Comparison of ENCODE assay signal across 26 cellular contexts in the genomic region with DNA sequence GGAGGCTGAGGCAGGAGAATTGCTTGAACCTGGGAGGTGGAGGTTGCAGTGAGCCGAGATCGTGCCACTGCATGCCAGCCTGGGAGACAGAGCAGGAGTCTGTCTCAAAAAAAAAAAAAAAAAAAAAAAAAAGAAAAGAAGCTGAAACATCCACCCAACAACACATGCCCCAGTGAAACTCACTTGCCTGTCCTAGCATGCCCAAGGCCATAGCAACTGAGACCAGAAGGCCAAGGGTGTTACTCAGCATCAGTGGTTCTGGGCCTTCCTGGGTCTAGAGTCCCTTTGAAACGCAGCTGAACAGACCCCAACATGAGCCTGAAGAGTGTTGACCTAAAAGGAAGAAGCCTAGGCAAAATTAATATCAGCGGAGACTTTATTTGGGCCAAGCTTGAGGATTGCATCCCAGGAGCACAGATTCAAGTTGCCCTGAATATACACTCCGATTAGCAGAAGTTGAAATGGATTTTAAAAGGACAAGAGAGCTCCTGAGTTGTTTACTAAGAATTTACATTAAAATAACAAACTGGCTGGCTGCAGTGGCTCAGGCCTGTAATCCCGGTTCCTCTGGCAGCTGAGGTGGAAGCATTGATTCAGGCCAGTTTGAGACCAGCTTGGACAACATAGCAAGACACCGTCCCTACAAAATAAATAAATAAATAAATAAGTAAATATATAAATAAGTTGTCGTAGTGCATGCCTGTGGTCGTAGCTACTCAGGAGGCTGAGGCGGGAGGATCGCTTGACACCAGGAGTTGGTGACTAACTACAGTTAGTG. TPM values are rescaled to one million over a fixed set of nuclear protein-coding genes. Genes with fewer than 3 reads are reported as not detected.
DNase-seq lines count a peak whose midpoint lies in the region; FAIRE-seq and TF ChIP-seq lines count a peak whose summit lies in the region.
"Had no signal": no experiment of that assay in that cellular context is flagged by ENCODE, and none has a peak within 500 bp of the region (broad histone marks: within the 10 kb centered on the region; RNA-seq: fewer than 3 reads in every experiment).

No MANE protein-coding gene starts in this region.

- TF ChIP-seq CTCF in Caco-2 (IDR thresholded peaks at IDR 0.05; ENCODE audit: insufficient read depth in 1 of 2, low read depth in 1 of 2, low read length in 1 of 2, severe bottlenecking in 1 of 2, unreplicated experiment in 1 of 2) (no peak), bronchial epithelial cell (IDR thresholded peaks at IDR 0.05; ENCODE audit: insufficient read depth, low read length, severe bottlenecking) (no peak), keratinocyte (optimal IDR thresholded peaks at IDR 0.05 in 1 of 3, IDR thresholded peaks at IDR 0.05 in 1 of 3, conservative IDR thresholded peaks at IDR 0.05 in 1 of 3; ENCODE audit: extremely low read depth in 1 of 3, insufficient read depth in 2 of 3, low read length in 3 of 3) (no peak)

- peak overlapping the region; percentile 95 for H3K27ac ChIP-seq in keratinocyte (ENCODE audit: control insufficient read depth, insufficient read depth, low read length)
- H3K27ac ChIP-seq: heart right ventricle, HL-60, neutrophil, tibial artery had no signal

- no peak for FAIRE-seq in bronchial epithelial cell (lab: Jason Lieb, UNC)
- peak; percentile 98 for FAIRE-seq in keratinocyte (lab: Jason Lieb, UNC)

- intact Hi-C loops in Caco-2 (cut with micrococcal nuclease; ENCODE audit: unreplicated experiment): no loop called here

- H3K4me1 ChIP-seq in Caco-2 (peaks cover 9% of the 10 kb centered on the region), NT2/D1 (ENCODE audit: insufficient read depth, insufficient read length) (peaks cover 28% of the 10 kb centered on the region), keratinocyte (ENCODE audit: control insufficient read depth, extremely low read depth, insufficient read depth, low read length) (peaks cover 52% of the 10 kb centered on the region)

- no peaks in the 10 kb centered on the region for H3K9me3 Mint-ChIP-seq in Caco-2 (ENCODE audit: unreplicated experiment)
- H3K9me3 Mint-ChIP-seq: activated CD4-positive, alpha-beta memory T cell treated with anti-CD3 and anti-CD28 coated beads for 36 hours; activated naive CD8-positive, alpha-beta T cell treated with anti-CD3 and anti-CD28 coated beads, Interleukin-2, amount 50 U/mL, for 24 hours; CD8-positive, alpha-beta memory T cell had no signal

- H3K9ac ChIP-seq in NT2/D1 (ENCODE audit: insufficient read length, low read depth) (peak overlapping the region; percentile 33), keratinocyte (ENCODE audit: control insufficient read depth, extremely low read depth, insufficient read depth, low read length) (peak overlapping the region; percentile 72)

- peaks cover 10% of the 10 kb centered on the region for H3K79me2 ChIP-seq in keratinocyte (ENCODE audit: control insufficient read depth, insufficient read depth, low read length)

- CTCF ChIA-PET in Caco-2 (lab: Charles Lee): interaction anchor here (0.6 kb wide), 2 partner anchors 30 to 53 kb away, joined by 3 read pairs; no protein-coding TSS in a partner anchor

- peaks cover 11% of the 10 kb centered on the region for H3K4me1 Mint-ChIP-seq in Caco-2 (ENCODE audit: low read depth, unreplicated experiment)

- peaks cover 28% of the 10 kb centered on the region for H3K36me3 Mint-ChIP-seq in Caco-2 (ENCODE audit: insufficient read depth, unreplicated experiment)

- peak overlapping the region; percentile 69 for H3K4me2 ChIP-seq in keratinocyte (ENCODE audit: control insufficient read depth, extremely low read depth, insufficient read depth, low read depth, low read length)

- no peaks in the 10 kb centered on the region for H3K27me3 ChIP-seq in Caco-2 (replicated peaks; ENCODE audit: control insufficient read depth, insufficient read depth, low read length)
- H3K27me3 ChIP-seq in NT2/D1 (ENCODE audit: insufficient read depth, insufficient read length): no peaks in the 10 kb centered on the region
- H3K27me3 ChIP-seq in bronchial epithelial cell (ENCODE audit: control insufficient read depth, insufficient read depth, low read length): no peaks in the 10 kb centered on the region
- H3K27me3 ChIP-seq in keratinocyte (ENCODE audit: control insufficient read depth, extremely low read depth, insufficient read depth, low read length): no peaks in the 10 kb centered on the region
- H3K27me3 ChIP-seq: heart right ventricle, neutrophil, tibial artery had no signal

- H2AFZ ChIP-seq in keratinocyte (ENCODE audit: control insufficient read depth, low read length): peak overlapping the region; percentile 30

- no peak overlapping the region for H3K4me3 ChIP-seq in Caco-2 (ENCODE audit: low read depth, low read length)
- H3K4me3 ChIP-seq in NT2/D1 (ENCODE audit: insufficient read length, low read depth): no peak overlapping the region
- no peak overlapping the region for H3K4me3 ChIP-seq in bronchial epithelial cell (ENCODE audit: low read depth, low read length)
- peak overlapping the region in 1 of 3 experiments; percentile 11 for H3K4me3 ChIP-seq in keratinocyte (ENCODE audit: control insufficient read depth in 2 of 3, extremely low read depth in 1 of 3, insufficient read depth in 2 of 3, low read depth in 1 of 3, low read length in 3 of 3)
- H3K4me3 ChIP-seq: heart right ventricle, tibial artery had no signal

- no TSS peak for BruUV-seq in Caco-2 (replicated peaks; lab: Mats Ljungman, UMichigan)

- H3K9me3 ChIP-seq in Caco-2: no peaks in the 10 kb centered on the region
- H3K9me3 ChIP-seq in NT2/D1 (ENCODE audit: insufficient read depth, low read length): no peaks in the 10 kb centered on the region
- no peaks in the 10 kb centered on the region for H3K9me3 ChIP-seq in keratinocyte (ENCODE audit: control insufficient read depth, low read depth, low read length)
- H3K9me3 ChIP-seq: heart right ventricle, neutrophil, tibial artery had no signal

- H4K20me1 ChIP-seq in keratinocyte (ENCODE audit: control insufficient read depth, extremely low read depth, insufficient read depth, low read length): no peaks in the 10 kb centered on the region

- no peak overlapping the region for H3K4me3 Mint-ChIP-seq in Caco-2 (ENCODE audit: unreplicated experiment)
- H3K4me3 Mint-ChIP-seq: activated CD4-positive, alpha-beta memory T cell treated with anti-CD3 and anti-CD28 coated beads for 36 hours; activated naive CD8-positive, alpha-beta T cell treated with anti-CD3 and anti-CD28 coated beads, Interleukin-2, amount 50 U/mL, for 24 hours had no signal

- POLR2A ChIA-PET in Caco-2 (lab: Charles Lee): interaction anchor here (0.6 to 0.7 kb wide), 2 partner anchors 17 to 21 kb away, joined by 9 to 14 read pairs; no protein-coding TSS in a partner anchor

- dilution Hi-C loops in keratinocyte (cut with MboI; ENCODE audit: extremely low pct_ligation_motif_present, low sequenced_read_pairs): no loop called here

- DNase-seq in Caco-2 (no peak), NT2/D1 (ENCODE audit: low read depth, low spot score) (no peak), bronchial epithelial cell (ENCODE audit: low read depth) (peak; percentile 97), keratinocyte (ENCODE audit: low read depth, low spot score) (peak; percentile 89), T1000 (lab: John Stamatoyannopoulos, UW) (no peak), SW 1271 (lab: John Stamatoyannopoulos, UW) (no peak), iPS-NIHi11 (ENCODE audit: low spot score) (no peak)
- no peak for DNase-seq in activated T-cell treated with anti-CD3 and anti-CD28 coated beads, Interleukin-2, amount 50 U/mL, for 1 hour
- DNase-seq: 8988T; activated CD4-positive, alpha-beta memory T cell treated with anti-CD3 and anti-CD28 coated beads for 36 hours; activated CD4-positive, CD25-positive, alpha-beta regulatory T cell; activated gamma-delta T cell; activated naive CD8-positive, alpha-beta T cell treated with anti-CD3 and anti-CD28 coated beads, Interleukin-2, amount 50 U/mL, for 24 hours; activated T-cell treated with anti-CD3 and anti-CD28 coated beads for 4 hours; CD8-positive, alpha-beta memory T cell; cortex of kidney; GF-D8; heart right ventricle; NCI-H524; stimulated activated CD4-positive, alpha-beta T cell treated with anti-CD3 and anti-CD28 coated beads, Interleukin-2, amount 100 ng/mL, for 48 hours; stimulated activated naive CD4-positive, alpha-beta T cell; tibial artery had no signal

- peaks cover 2% of the 10 kb centered on the region for H3K9me1 ChIP-seq in keratinocyte (ENCODE audit: control insufficient read depth, extremely low read depth, insufficient read depth, low read length)

- H3K27me3 Mint-ChIP-seq in Caco-2 (ENCODE audit: insufficient read depth, unreplicated experiment): no peaks in the 10 kb centered on the region
- H3K27me3 Mint-ChIP-seq: activated CD4-positive, alpha-beta memory T cell treated with anti-CD3 and anti-CD28 coated beads for 36 hours; activated naive CD8-positive, alpha-beta T cell treated with anti-CD3 and anti-CD28 coated beads, Interleukin-2, amount 50 U/mL, for 24 hours; CD8-positive, alpha-beta memory T cell had no signal

- H3K36me3 ChIP-seq in Caco-2 (ENCODE audit: control insufficient read depth, insufficient read depth, low read length) (peaks cover 1% of the 10 kb centered on the region), NT2/D1 (ENCODE audit: insufficient read depth, insufficient read length, low read length) (peaks cover 34% of the 10 kb centered on the region), bronchial epithelial cell (ENCODE audit: control insufficient read depth, insufficient read depth, low read length) (peaks cover 12% of the 10 kb centered on the region), keratinocyte (ENCODE audit: control insufficient read depth in 2 of 2, extremely low read depth in 1 of 2, insufficient read depth in 2 of 2, low read length in 2 of 2) (peaks cover 16 to 21% of the 10 kb centered on the region in 2 experiments)

- peak overlapping the region; percentile 30 for H3K27ac Mint-ChIP-seq in Caco-2 (ENCODE audit: unreplicated experiment)
- H3K27ac Mint-ChIP-seq: activated CD4-positive, alpha-beta memory T cell treated with anti-CD3 and anti-CD28 coated beads for 36 hours; activated naive CD8-positive, alpha-beta T cell treated with anti-CD3 and anti-CD28 coated beads, Interleukin-2, amount 50 U/mL, for 24 hours had no signal

RNA-seq across cellular contexts. Expression of a gene that starts 7.0 kb away (rescaled TPM):
- total RNA-seq in Caco-2 (2022) (269 and 306 TPM in 2 replicates), bronchial epithelial cell (649 and 769 TPM in 2 replicates)
- polyA plus RNA-seq in keratinocyte: 590 to 817 TPM (median 591 TPM) in 3 replicates
- polyA plus RNA-seq in keratinocyte (2011; ENCODE audit: low read depth): 124 TPM
- 440 and 697 TPM in 2 replicates for polyA plus RNA-seq in keratinocyte (2011; cell fraction: cytosol; rRNA removed)
- polyA plus RNA-seq in keratinocyte (2011; cell fraction: nucleus; rRNA removed): 319 and 355 TPM in 2 replicates
- 463 and 515 TPM in 2 replicates for polyA plus RNA-seq in keratinocyte (2012; ENCODE audit: low replicate concordance)
- 146 to 217 TPM (median 180 TPM) in 3 replicates for polyA minus RNA-seq in keratinocyte
- 299 TPM for polyA minus RNA-seq in keratinocyte (2011; cell fraction: cytosol; rRNA and poly(A)+ RNA removed)
- polyA minus RNA-seq in keratinocyte (2011; cell fraction: nucleus; rRNA and poly(A)+ RNA removed): 43.8 and 51.7 TPM in 2 replicates

RNA-seq across cellular contexts. Expression of a gene that starts 7.5 kb away (rescaled TPM):
- 235 and 246 TPM in 2 replicates for total RNA-seq in Caco-2 (2022)
- 355 and 587 TPM in 2 replicates for total RNA-seq in bronchial epithelial cell
- 238 to 408 TPM (median 297 TPM) in 3 replicates for polyA plus RNA-seq in keratinocyte
- 46.0 TPM for polyA plus RNA-seq in keratinocyte (2011; ENCODE audit: low read depth)
- polyA plus RNA-seq in keratinocyte (2011; cell fraction: cytosol; rRNA removed): 221 and 340 TPM in 2 replicates
- 140 and 145 TPM in 2 replicates for polyA plus RNA-seq in keratinocyte (2011; cell fraction: nucleus; rRNA removed)
- polyA plus RNA-seq in keratinocyte (2012; ENCODE audit: low replicate concordance): 333 and 344 TPM in 2 replicates
- polyA minus RNA-seq in keratinocyte: 54.1 to 102 TPM (median 58.6 TPM) in 3 replicates
- 173 TPM for polyA minus RNA-seq in keratinocyte (2011; cell fraction: cytosol; rRNA and poly(A)+ RNA removed)
- polyA minus RNA-seq in keratinocyte (2011; cell fraction: nucleus; rRNA and poly(A)+ RNA removed): 23.8 and 26.3 TPM in 2 replicates

RNA-seq across cellular contexts. Expression of a gene that starts 15.1 kb away (rescaled TPM):
- total RNA-seq in Caco-2 (2022) (3.6 and 3.9 TPM in 2 replicates), bronchial epithelial cell (2.9 TPM in 2 replicates)
- 2.9 to 5.3 TPM (median 3.7 TPM) in 3 replicates for polyA plus RNA-seq in keratinocyte
- 0.54 TPM for polyA plus RNA-seq in keratinocyte (2011; ENCODE audit: low read depth)
- polyA plus RNA-seq in keratinocyte (2011; cell fraction: cytosol; rRNA removed): 0.83 and 2.4 TPM in 2 replicates
- polyA plus RNA-seq in keratinocyte (2011; cell fraction: nucleus; rRNA removed): 12.0 and 18.8 TPM in 2 replicates
- 1.0 and 5.5 TPM in 2 replicates for polyA plus RNA-seq in keratinocyte (2012; ENCODE audit: low replicate concordance)
- polyA minus RNA-seq in keratinocyte: 1.9 to 3.3 TPM (median 2.4 TPM) in 3 replicates
- polyA minus RNA-seq in keratinocyte (2011; cell fraction: cytosol; rRNA and poly(A)+ RNA removed): 2.9 TPM
- 2.1 and 3.0 TPM in 2 replicates for polyA minus RNA-seq in keratinocyte (2011; cell fraction: nucleus; rRNA and poly(A)+ RNA removed)

RNA-seq across cellular contexts. Expression of a gene that starts 19.6 kb away (rescaled TPM):
- total RNA-seq in Caco-2 (2022): 66.9 and 71.7 TPM in 2 replicates
- total RNA-seq in bronchial epithelial cell: 76.9 and 139 TPM in 2 replicates
- polyA plus RNA-seq in keratinocyte: 20.8 to 33.9 TPM (median 25.9 TPM) in 3 replicates
- 6.2 TPM for polyA plus RNA-seq in keratinocyte (2011; ENCODE audit: low read depth)
- 13.5 and 32.9 TPM in 2 replicates for polyA plus RNA-seq in keratinocyte (2011; cell fraction: cytosol; rRNA removed)
- 26.2 and 37.4 TPM in 2 replicates for polyA plus RNA-seq in keratinocyte (2011; cell fraction: nucleus; rRNA removed)
- 31.4 and 31.7 TPM in 2 replicates for polyA plus RNA-seq in keratinocyte (2012; ENCODE audit: low replicate concordance)
- 9.4 to 20.5 TPM (median 17.5 TPM) in 3 replicates for polyA minus RNA-seq in keratinocyte
- 58.5 TPM for polyA minus RNA-seq in keratinocyte (2011; cell fraction: cytosol; rRNA and poly(A)+ RNA removed)
- polyA minus RNA-seq in keratinocyte (2011; cell fraction: nucleus; rRNA and poly(A)+ RNA removed): 18.3 and 22.3 TPM in 2 replicates

RNA-seq across cellular contexts. Expression of a gene that starts 24.7 kb away (rescaled TPM):
- total RNA-seq in Caco-2 (2022): 12.8 and 16.7 TPM in 2 replicates
- 0.26 TPM in 1 of 2 replicates, not detected in the other for total RNA-seq in bronchial epithelial cell
- polyA plus RNA-seq in keratinocyte: 0.17 to 0.29 TPM (median 0.19 TPM) in 3 replicates
- not detected for polyA plus RNA-seq in keratinocyte (2011; ENCODE audit: low read depth)
- 0.15 and 0.23 TPM in 2 replicates for polyA plus RNA-seq in keratinocyte (2011; cell fraction: cytosol; rRNA removed)
- not detected in 2 replicates for polyA plus RNA-seq in keratinocyte (2011; cell fraction: nucleus; rRNA removed)
- polyA plus RNA-seq in keratinocyte (2012; ENCODE audit: low replicate concordance): 0.28 TPM in 1 of 2 replicates, not detected in the other
- not detected in 3 replicates for polyA minus RNA-seq in keratinocyte
- not detected for polyA minus RNA-seq in keratinocyte (2011; cell fraction: cytosol; rRNA and poly(A)+ RNA removed)
- polyA minus RNA-seq in keratinocyte (2011; cell fraction: nucleus; rRNA and poly(A)+ RNA removed): not detected in 2 replicates
- total RNA-seq: activated CD4-positive, alpha-beta memory T cell treated with anti-CD3 and anti-CD28 coated beads for 36 hours; CD8-positive, alpha-beta memory T cell; heart right ventricle; M059J had no signal
- polyA plus RNA-seq: CD8-positive, alpha-beta memory T cell; liver had no signal

Comparison
In these comparisons a context has a peak if more than half of its experiments do, and no peak if none do; other contexts are left out.
1. DNase-seq: peak in bronchial epithelial cell (single experiment) and keratinocyte (single experiment); none in Caco-2 (0 of 2), NT2/D1 (single experiment), T1000 (single experiment), activated T-cell treated with anti-CD3 and anti-CD28 coated beads, Interleukin-2, amount 50 U/mL, for 1 hour (single experiment), SW 1271 (0 of 2) and iPS-NIHi11 (single experiment).